ENCODE assay signal across 15 cellular contexts in genomic region chr22:22650803-22651515, GRCh38. TPM values are rescaled to one million over a fixed set of nuclear protein-coding genes. Genes with fewer than 3 reads are reported as not detected.
"Had no signal": no experiment of that assay in that cellular context is flagged by ENCODE, and none has a peak within 500 bp of the region (broad histone marks: within the 10 kb centered on the region; RNA-seq: fewer than 3 reads in every experiment).

No MANE protein-coding gene starts in this region.

RNA-seq across cellular contexts. Expression of gene GGTLC2, which starts 6.5 kb away (rescaled TPM):
- total RNA-seq: natural killer cell, neural crest cell, omental fat pad, osteocyte, pancreas, posterior vena cava, pulmonary artery endothelial cell, right atrium auricular region, sciatic nerve, smooth muscle cell, spleen, suprapubic skin, transverse colon, urinary bladder, uterus had no signal
- polyA plus RNA-seq: pancreas, smooth muscle cell, spleen, urinary bladder had no signal
